In the genomic region with DNA sequence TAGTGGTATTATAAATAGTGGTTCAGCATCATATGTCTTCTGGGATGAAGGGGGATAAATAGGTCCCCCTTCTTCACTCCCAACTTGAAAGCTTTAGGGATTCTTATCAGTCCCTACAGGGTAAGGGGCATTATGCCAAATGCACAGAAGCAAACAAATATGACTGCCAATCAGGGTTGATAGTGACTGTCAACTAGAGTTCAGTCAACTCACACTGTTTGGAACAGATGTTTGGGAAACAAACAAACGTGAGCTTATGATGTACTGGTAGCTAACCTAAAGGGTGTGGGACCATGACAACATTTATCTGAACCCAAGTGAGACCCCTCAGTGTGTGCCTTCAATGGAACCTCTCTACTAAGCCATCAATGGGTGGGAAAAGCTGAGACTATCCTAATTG, we compare ENCODE assay signal across 9 cellular contexts. TPM values are rescaled to one million over a fixed set of nuclear protein-coding genes. Genes with fewer than 3 reads are reported as not detected.
"Had no signal": no experiment of that assay in that cellular context is flagged by ENCODE, and none has a peak within 500 bp of the region (broad histone marks: within the 10 kb centered on the region; RNA-seq: fewer than 3 reads in every experiment).

No MANE protein-coding gene starts in this region.

RNA-seq across cellular contexts. Expression of a gene that starts 34.0 kb away (rescaled TPM):
- total RNA-seq: activated CD4-positive, alpha-beta memory T cell treated with anti-CD3 and anti-CD28 coated beads for 36 hours; activated CD4-positive, alpha-beta T cell treated with anti-CD3 and anti-CD28 coated beads for 36 hours; activated CD8-positive, alpha-beta T cell treated with anti-CD3 and anti-CD28 coated beads for 36 hours had no signal

RNA-seq across cellular contexts. Expression of a gene that starts 46.1 kb away (rescaled TPM):
- total RNA-seq: activated B cell treated with CpG ODN at 0.5 μM for 24 hours; activated CD4-positive, alpha-beta memory T cell treated with anti-CD3 and anti-CD28 coated beads, Interleukin-2, amount 10 ng/mL, durations not matched to agents 7 days and 5 days; activated CD4-positive, alpha-beta T cell treated with anti-CD3 and anti-CD28 coated beads, Interleukin-2, amount 10 ng/mL, durations not matched to agents 24 days and 14 days; activated CD4-positive, alpha-beta T cell treated with anti-CD3 and anti-CD28 coated beads, Interleukin-2, amount 10 ng/mL, durations not matched to agents 7 days and 5 days; T-helper 2 cell treated with Interferon-gamma antibody and Interleukin-4, amounts not matched to agents 100 ng/mL and 5 ng/mL, for 36 hours; WTC11 had no signal
